ENCODE assay signal across 9 cellular contexts in the genomic region with DNA sequence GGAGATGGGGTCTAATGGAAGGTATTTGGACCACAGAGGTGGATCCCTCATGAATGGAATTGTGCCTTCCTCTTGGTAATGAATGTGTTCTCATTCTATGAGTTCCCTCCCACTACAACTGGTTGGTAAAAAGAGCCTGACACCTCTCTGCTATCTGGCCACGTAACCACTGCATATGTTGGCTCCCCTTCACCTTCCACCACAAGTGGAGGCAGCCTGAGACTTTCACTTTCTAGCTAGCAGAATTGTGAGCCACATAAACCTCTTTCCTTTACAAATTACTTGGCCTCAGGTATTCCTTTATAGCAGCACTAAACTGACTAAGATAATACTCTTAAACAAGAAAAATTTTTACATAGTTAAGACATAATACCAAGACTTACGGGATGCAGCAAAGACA.
DNase-seq lines count a peak whose midpoint lies in the region; ATAC-seq and TF ChIP-seq lines count a peak whose summit lies in the region.
"Had no signal": no experiment of that assay in that cellular context is flagged by ENCODE, and none has a peak within 500 bp of the region (broad histone marks: within the 10 kb centered on the region; RNA-seq: fewer than 3 reads in every experiment).

No MANE protein-coding gene starts in this region.

- H3K27ac ChIP-seq in neural progenitor cell (no peak overlapping the region), osteoblast (ENCODE audit: low read depth, low read length) (no peak overlapping the region)

- H3K4me1 ChIP-seq in neural progenitor cell (peaks cover 5% of the 10 kb centered on the region), osteoblast (ENCODE audit: insufficient read depth, low read length) (no peaks in the 10 kb centered on the region)

- TF ChIP-seq CTCF in neural progenitor cell (IDR thresholded peaks at IDR 0.05) (no peak), osteoblast (IDR thresholded peaks at IDR 0.05; ENCODE audit: extremely low read depth, low read depth, low read length) (no peak)

- H3K36me3 Mint-ChIP-seq in activated CD4-positive, alpha-beta memory T cell treated with anti-CD3 and anti-CD28 coated beads, Interleukin-2, amount 10 ng/mL, durations not matched to agents 7 days and 5 days (ENCODE audit: low read depth), result peaks cover 3% of the 10 kb centered on the region
- H3K36me3 Mint-ChIP-seq in neural progenitor cell, result peaks cover 28% of the 10 kb centered on the region

- H2AFZ ChIP-seq in neural progenitor cell (replicated peaks) (no peak overlapping the region), osteoblast (ENCODE audit: low read length) (no peak overlapping the region)

- POLR2A ChIA-PET in activated CD4-positive, alpha-beta memory T cell treated with anti-CD3 and anti-CD28 coated beads, Interleukin-2, amount 10 ng/mL, durations not matched to agents 7 days and 5 days (lab: Charles Lee), result interaction anchor here (1.2 kb wide), 1 partner anchor 157 kb away, joined by 4 read pairs; the partner anchor contains the start of gene GSK3B
- POLR2A ChIA-PET in HEK293T (lab: Yijun Ruan, JAX), result no interaction called here

- CTCF ChIA-PET in activated CD4-positive, alpha-beta memory T cell treated with anti-CD3 and anti-CD28 coated beads, Interleukin-2, amount 10 ng/mL, durations not matched to agents 7 days and 5 days (lab: Charles Lee), result interaction anchor here (1.1 kb wide), 1 partner anchor 26 kb away, joined by 3 read pairs; no protein-coding TSS in a partner anchor
- CTCF ChIA-PET in HEK293T (lab: Yijun Ruan, JAX), result no interaction called here

- H3K4me1 Mint-ChIP-seq in activated CD4-positive, alpha-beta memory T cell treated with anti-CD3 and anti-CD28 coated beads, Interleukin-2, amount 10 ng/mL, durations not matched to agents 7 days and 5 days, result peaks cover 17% of the 10 kb centered on the region
- H3K4me1 Mint-ChIP-seq in neural progenitor cell, result no peaks in the 10 kb centered on the region

- H3K4me2 ChIP-seq in neural progenitor cell (no peak overlapping the region), osteoblast (ENCODE audit: insufficient read depth, low read length) (no peak overlapping the region)

- H3K27me3 ChIP-seq in neural progenitor cell, result no peaks in the 10 kb centered on the region
- no peaks in the 10 kb centered on the region for H3K27me3 ChIP-seq in osteoblast (ENCODE audit: insufficient read depth, low read length)

- no peaks in the 10 kb centered on the region for H3K9me3 Mint-ChIP-seq in activated CD4-positive, alpha-beta memory T cell treated with anti-CD3 and anti-CD28 coated beads, Interleukin-2, amount 10 ng/mL, durations not matched to agents 7 days and 5 days
- peaks cover 4% of the 10 kb centered on the region for H3K9me3 Mint-ChIP-seq in neural progenitor cell

- H3K9me3 ChIP-seq in neural progenitor cell (ENCODE audit: low read depth) (no peaks in the 10 kb centered on the region), osteoblast (ENCODE audit: low read depth, low read length) (no peaks in the 10 kb centered on the region)

- no peak overlapping the region for H3K4me3 Mint-ChIP-seq in activated CD4-positive, alpha-beta memory T cell treated with anti-CD3 and anti-CD28 coated beads, Interleukin-2, amount 10 ng/mL, durations not matched to agents 7 days and 5 days
- no peak overlapping the region for H3K4me3 Mint-ChIP-seq in neural progenitor cell

- H3K4me3 ChIP-seq in neural progenitor cell (no peak overlapping the region), osteoblast (ENCODE audit: insufficient read depth, low read length) (no peak overlapping the region)

- H3K36me3 ChIP-seq in neural progenitor cell, result no peaks in the 10 kb centered on the region
- H3K36me3 ChIP-seq in osteoblast (ENCODE audit: insufficient read depth, low read length), result no peaks in the 10 kb centered on the region

- no peaks in the 10 kb centered on the region for H3F3A ChIP-seq in neural progenitor cell (ENCODE audit: low read depth)

- no peak overlapping the region for H3K27ac Mint-ChIP-seq in activated CD4-positive, alpha-beta memory T cell treated with anti-CD3 and anti-CD28 coated beads, Interleukin-2, amount 10 ng/mL, durations not matched to agents 7 days and 5 days
- no peak overlapping the region for H3K27ac Mint-ChIP-seq in neural progenitor cell

- H3K27me3 Mint-ChIP-seq in activated CD4-positive, alpha-beta memory T cell treated with anti-CD3 and anti-CD28 coated beads, Interleukin-2, amount 10 ng/mL, durations not matched to agents 7 days and 5 days, result peaks cover 2% of the 10 kb centered on the region
- H3K27me3 Mint-ChIP-seq in neural progenitor cell (ENCODE audit: insufficient read depth, low read depth), result no peaks in the 10 kb centered on the region

- DNase-seq in GM19240 (ENCODE audit: insufficient read length, low spot score) (peak; percentile 4), neural progenitor cell (ENCODE audit: low spot score) (no peak), DMS153 treated with DMSO at 0.1 percent for 48 hours (lab: John Stamatoyannopoulos, UW; ENCODE audit: unreplicated experiment) (no peak), osteoblast (ENCODE audit: insufficient read length, low spot score, missing footprints) (no peak), HEK293T (ENCODE audit: extremely low spot score) (no peak)
- DNase-seq in activated CD4-positive, alpha-beta memory T cell treated with anti-CD3 and anti-CD28 coated beads, Interleukin-2, amount 10 ng/mL, durations not matched to agents 7 days and 5 days, result peak; percentile 47
- DNase-seq in stimulated activated CD4-positive, alpha-beta T cell treated with anti-CD3 and anti-CD28 coated beads, Interleukin-12 subunit alpha, Interleukin-12 subunit beta, amount 100 ng/mL, for 4 hours, result peak; percentile 15

- no peak overlapping the region for H3K9ac ChIP-seq in neural progenitor cell

- H3K79me2 ChIP-seq in neural progenitor cell (ENCODE audit: low read depth), result peaks cover 82% of the 10 kb centered on the region
- peaks cover 75% of the 10 kb centered on the region for H3K79me2 ChIP-seq in osteoblast (ENCODE audit: insufficient read depth, low read length)

- peak; percentile 98 for ATAC-seq in HG02981 (IDR thresholded peaks at IDR 0.05; ENCODE audit: unreplicated experiment)
- ATAC-seq: Panc1 had no signal

- H4K20me1 ChIP-seq in neural progenitor cell (ENCODE audit: low read depth), result peaks cover 11% of the 10 kb centered on the region
- H4K20me1 ChIP-seq in osteoblast (ENCODE audit: insufficient read depth, low read length), result peaks cover 37% of the 10 kb centered on the region

TF ChIP-seq in HEK293T, 16 proteins besides CTCF, POLR2A, EP300 and RAD21:
- no peak for TF ChIP-seq FOXA1 (IDR thresholded peaks at IDR 0.05)
- no peak for TF ChIP-seq FOXK2 (IDR thresholded peaks at IDR 0.05)
- TF ChIP-seq NFRKB (IDR thresholded peaks at IDR 0.05), result no peak
- no peak for TF ChIP-seq TARDBP (IDR thresholded peaks at IDR 0.05)
- TF ChIP-seq BHLHE40 (IDR thresholded peaks at IDR 0.05; ENCODE audit: borderline replicate concordance), result no peak
- TF ChIP-seq ARNT (IDR thresholded peaks at IDR 0.05), result no peak
- no peak for TF ChIP-seq HDGF (IDR thresholded peaks at IDR 0.05; ENCODE audit: borderline replicate concordance)
- no peak for TF ChIP-seq ELF4 (IDR thresholded peaks at IDR 0.05)
- TF ChIP-seq, protein P1, sequence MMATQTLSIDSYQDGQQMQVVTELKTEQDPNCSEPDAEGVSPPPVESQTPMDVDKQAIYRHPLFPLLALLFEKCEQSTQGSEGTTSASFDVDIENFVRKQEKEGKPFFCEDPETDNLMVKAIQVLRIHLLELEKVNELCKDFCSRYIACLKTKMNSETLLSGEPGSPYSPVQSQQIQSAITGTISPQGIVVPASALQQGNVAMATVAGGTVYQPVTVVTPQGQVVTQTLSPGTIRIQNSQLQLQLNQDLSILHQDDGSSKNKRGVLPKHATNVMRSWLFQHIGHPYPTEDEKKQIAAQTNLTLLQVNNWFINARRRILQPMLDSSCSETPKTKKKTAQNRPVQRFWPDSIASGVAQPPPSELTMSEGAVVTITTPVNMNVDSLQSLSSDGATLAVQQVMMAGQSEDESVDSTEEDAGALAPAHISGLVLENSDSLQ (IDR thresholded peaks at IDR 0.05), result no peak
TF ChIP-seq in HEK293T: peak in this region for 0.

Comparison
In these comparisons a context has a peak if more than half of its experiments do, and no peak if none do; other contexts are left out.
1. DNase-seq: peak in GM19240 (single experiment), activated CD4-positive, alpha-beta memory T cell treated with anti-CD3 and anti-CD28 coated beads, Interleukin-2, amount 10 ng/mL, durations not matched to agents 7 days and 5 days (single experiment) and stimulated activated CD4-positive, alpha-beta T cell treated with anti-CD3 and anti-CD28 coated beads, Interleukin-12 subunit alpha, Interleukin-12 subunit beta, amount 100 ng/mL, for 4 hours (single experiment); none in neural progenitor cell (single experiment), DMS153 treated with DMSO at 0.1 percent for 48 hours (single experiment), osteoblast (single experiment) and HEK293T (single experiment).